Comparison of ENCODE assay signal across 14 cellular contexts in the genomic region with DNA sequence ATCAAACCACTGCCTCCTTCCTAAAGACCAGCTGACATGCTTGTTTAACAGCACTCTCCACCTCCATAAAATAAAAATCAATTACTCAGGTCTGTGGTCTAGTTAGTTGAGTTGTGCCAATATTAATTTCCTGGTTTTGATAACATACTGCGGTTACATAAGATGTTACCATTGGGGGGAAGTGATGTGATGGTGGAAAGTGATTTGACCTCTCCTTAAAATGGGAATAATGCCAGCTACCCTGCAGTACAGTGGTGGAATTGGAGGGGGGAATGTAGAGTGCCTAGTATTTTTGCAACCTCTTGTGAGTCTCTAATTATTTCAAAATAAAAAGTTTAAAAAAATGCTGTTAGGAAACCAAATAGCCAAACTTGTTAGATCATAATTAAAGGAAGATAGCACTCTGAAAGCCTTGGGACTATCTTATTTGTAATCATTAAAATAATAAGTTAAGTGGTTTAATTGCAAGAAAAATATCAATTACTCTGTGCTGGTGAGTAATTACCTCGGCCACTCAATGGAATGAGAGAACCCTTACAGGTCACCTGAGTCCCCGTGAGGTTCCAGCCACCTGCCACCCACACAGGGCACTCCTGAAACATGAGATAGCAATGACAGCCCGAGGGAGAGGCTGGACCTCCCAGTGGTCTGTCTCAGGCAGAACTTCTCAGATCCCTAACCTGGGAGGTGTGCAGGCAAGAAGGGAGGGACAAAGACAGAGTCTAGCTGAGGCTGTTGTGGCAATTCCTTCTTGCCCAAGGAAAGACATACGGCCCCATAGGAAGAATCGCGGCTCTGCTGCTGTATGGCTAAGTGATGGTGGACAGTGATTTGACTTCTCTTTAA.
DNase-seq lines count a peak whose midpoint lies in the region; ATAC-seq, FAIRE-seq and TF ChIP-seq lines count a peak whose summit lies in the region.
"Had no signal": no experiment of that assay in that cellular context is flagged by ENCODE, and none has a peak within 500 bp of the region (broad histone marks: within the 10 kb centered on the region; RNA-seq: fewer than 3 reads in every experiment).

No MANE protein-coding gene starts in this region.

- no peak overlapping the region for H3K9ac ChIP-seq in astrocyte (ENCODE audit: low read length)

- FAIRE-seq in astrocyte (lab: Jason Lieb, UNC): no peak
- FAIRE-seq: GM19239 had no signal

- H3K4me1 ChIP-seq in astrocyte (ENCODE audit: insufficient read depth, low read length): peaks cover 77% of the 10 kb centered on the region
- peaks cover 83 to 90% of the 10 kb centered on the region in 2 donors for H3K4me1 ChIP-seq in gastrocnemius medialis

- H3K27me3 ChIP-seq in astrocyte (ENCODE audit: insufficient read depth, low read length): no peaks in the 10 kb centered on the region
- no peaks in the 10 kb centered on the region for H3K27me3 ChIP-seq in gastrocnemius medialis
- H3K27me3 ChIP-seq: tibial nerve had no signal

- H3K79me2 ChIP-seq in astrocyte (ENCODE audit: insufficient read depth, low read length): peaks cover 3% of the 10 kb centered on the region

- DNase-seq in NCI-H1417 (lab: John Stamatoyannopoulos, UW): peak in 2 of 3 experiments; percentile 41 to 85
- DNase-seq in NCI-H1417 treated with DMSO at 0.1 percent for 48 hours (lab: John Stamatoyannopoulos, UW): no peak
- DNase-seq in NCI-H2029 treated with DMSO at 0.1 percent for 48 hours (lab: John Stamatoyannopoulos, UW): peak; percentile 71
- peak; percentile 55 for DNase-seq in astrocyte (ENCODE audit: low read depth)
- DNase-seq in gastrocnemius medialis: peak; percentile 74 to 84
- DNase-seq in activated CD8-positive, alpha-beta memory T cell treated with anti-CD3 and anti-CD28 coated beads, Interleukin-2, amount 10 ng/mL, durations not matched to agents 7 days and 5 days: no peak
- no peak for DNase-seq in activated T-cell treated with anti-CD3 and anti-CD28 coated beads, Interleukin-2, amount 50 U/mL, for 24 hours
- DNase-seq: naive thymus-derived CD4-positive, alpha-beta T cell; NCI-H1694 had no signal

- no peaks in the 10 kb centered on the region for H3K9me3 ChIP-seq in astrocyte (ENCODE audit: insufficient read depth, low read depth, low read length)
- no peaks in the 10 kb centered on the region for H3K9me3 ChIP-seq in gastrocnemius medialis
- H3K9me3 ChIP-seq: tibial nerve had no signal

- CTCF ChIA-PET in activated CD8-positive, alpha-beta memory T cell treated with anti-CD3 and anti-CD28 coated beads, Interleukin-2, amount 10 ng/mL, durations not matched to agents 7 days and 5 days (lab: Charles Lee): interaction anchor here (1.1 kb wide), 1 partner anchor 49 kb away, joined by 4 read pairs; no protein-coding TSS in a partner anchor

- H3K36me3 Mint-ChIP-seq in astrocyte (ENCODE audit: low read depth, unreplicated experiment): no peaks in the 10 kb centered on the region
- peaks cover 10% of the 10 kb centered on the region for H3K36me3 Mint-ChIP-seq in activated T-helper 17 cell treated with anti-CD3 and anti-CD28 coated beads, Interleukin-2, amount 50 U/mL, for 72 hours (ENCODE audit: low read depth)
- no peaks in the 10 kb centered on the region for H3K36me3 Mint-ChIP-seq in activated CD8-positive, alpha-beta memory T cell treated with anti-CD3 and anti-CD28 coated beads, Interleukin-2, amount 10 ng/mL, durations not matched to agents 7 days and 5 days
- H3K36me3 Mint-ChIP-seq in activated T-cell treated with anti-CD3 and anti-CD28 coated beads, Interleukin-2, amount 50 U/mL, for 24 hours (ENCODE audit: low read depth): no peaks in the 10 kb centered on the region
- H3K36me3 Mint-ChIP-seq: activated naive CD4-positive, alpha-beta T cell treated with anti-CD3 and anti-CD28 coated beads, Interleukin-2, amount 50 U/mL, for 72 hours had no signal

- TF ChIP-seq CTCF in astrocyte (IDR thresholded peaks at IDR 0.05; ENCODE audit: insufficient read depth, low read depth, low read length) (no peak), gastrocnemius medialis (IDR thresholded peaks at IDR 0.05 in 4 of 5, conservative IDR thresholded peaks at IDR 0.05 in 1 of 5) (peak in 1 of 5 experiments; percentile 16)

- in situ Hi-C loops in gastrocnemius medialis (cut with MboI; ENCODE audit: low sequenced_read_pairs in 4 of 4): loop anchor here in 1 of 4 donors (10.0 kb wide), 1 partner anchor 84 kb away; no protein-coding TSS in a partner anchor

- H3K27ac ChIP-seq in astrocyte (ENCODE audit: low read depth, low read length) (no peak overlapping the region), gastrocnemius medialis (peak overlapping the region; percentile 88 to 98 (median 94))

- no peak overlapping the region for H3K4me3 ChIP-seq in astrocyte (ENCODE audit: insufficient read depth, low read depth, low read length)
- no peak overlapping the region for H3K4me3 ChIP-seq in gastrocnemius medialis
- H3K4me3 ChIP-seq: GM23338, tibial nerve had no signal

- no peak overlapping the region for H2AFZ ChIP-seq in astrocyte (ENCODE audit: low read depth, low read length)
- H2AFZ ChIP-seq: GM23338 had no signal

- H3K27me3 Mint-ChIP-seq in astrocyte (ENCODE audit: low read depth, unreplicated experiment): no peaks in the 10 kb centered on the region
- no peaks in the 10 kb centered on the region for H3K27me3 Mint-ChIP-seq in activated T-helper 17 cell treated with anti-CD3 and anti-CD28 coated beads, Interleukin-2, amount 50 U/mL, for 72 hours
- H3K27me3 Mint-ChIP-seq in activated CD8-positive, alpha-beta memory T cell treated with anti-CD3 and anti-CD28 coated beads, Interleukin-2, amount 10 ng/mL, durations not matched to agents 7 days and 5 days: no peaks in the 10 kb centered on the region
- H3K27me3 Mint-ChIP-seq in activated T-cell treated with anti-CD3 and anti-CD28 coated beads, Interleukin-2, amount 50 U/mL, for 24 hours: no peaks in the 10 kb centered on the region

- intact Hi-C loops in gastrocnemius medialis (cut with DNase I; ENCODE audit: low total_unique reads): no loop called here

- H3K9me3 Mint-ChIP-seq in astrocyte (ENCODE audit: unreplicated experiment): peaks cover 2% of the 10 kb centered on the region
- H3K9me3 Mint-ChIP-seq in activated T-helper 17 cell treated with anti-CD3 and anti-CD28 coated beads, Interleukin-2, amount 50 U/mL, for 72 hours: no peaks in the 10 kb centered on the region
- no peaks in the 10 kb centered on the region for H3K9me3 Mint-ChIP-seq in activated CD8-positive, alpha-beta memory T cell treated with anti-CD3 and anti-CD28 coated beads, Interleukin-2, amount 10 ng/mL, durations not matched to agents 7 days and 5 days (ENCODE audit: low read depth)
- no peaks in the 10 kb centered on the region for H3K9me3 Mint-ChIP-seq in activated T-cell treated with anti-CD3 and anti-CD28 coated beads, Interleukin-2, amount 50 U/mL, for 24 hours
- H3K9me3 Mint-ChIP-seq: activated naive CD4-positive, alpha-beta T cell treated with anti-CD3 and anti-CD28 coated beads, Interleukin-2, amount 50 U/mL, for 72 hours; GM23338 had no signal

- TF ChIP-seq POLR2A in gastrocnemius medialis (IDR thresholded peaks at IDR 0.05): peak in 1 of 2 donors; percentile 15

- no peaks in the 10 kb centered on the region for H4K20me1 ChIP-seq in astrocyte (ENCODE audit: insufficient read depth, low read length)

- no peak overlapping the region for H3K4me2 ChIP-seq in astrocyte (ENCODE audit: low read length)
- H3K4me2 ChIP-seq: GM23338 had no signal

- no peaks in the 10 kb centered on the region for H3K36me3 ChIP-seq in astrocyte (ENCODE audit: insufficient read depth, low read length)
- no peaks in the 10 kb centered on the region for H3K36me3 ChIP-seq in gastrocnemius medialis
- H3K36me3 ChIP-seq: tibial nerve had no signal

- ATAC-seq in gastrocnemius medialis: peak; percentile 12 to 34
- no peak for ATAC-seq in activated T-helper 17 cell treated with anti-CD3 and anti-CD28 coated beads, Interleukin-2, amount 50 U/mL, for 72 hours (replicated peaks)
- no peak for ATAC-seq in activated CD8-positive, alpha-beta memory T cell treated with anti-CD3 and anti-CD28 coated beads, Interleukin-2, amount 10 ng/mL, durations not matched to agents 7 days and 5 days
- ATAC-seq: activated naive CD4-positive, alpha-beta T cell treated with anti-CD3 and anti-CD28 coated beads, Interleukin-2, amount 50 U/mL, for 72 hours; GM23338; naive thymus-derived CD4-positive, alpha-beta T cell had no signal

- H3K4me3 Mint-ChIP-seq in astrocyte (ENCODE audit: unreplicated experiment): no peak overlapping the region
- no peak overlapping the region for H3K4me3 Mint-ChIP-seq in activated T-helper 17 cell treated with anti-CD3 and anti-CD28 coated beads, Interleukin-2, amount 50 U/mL, for 72 hours
- H3K4me3 Mint-ChIP-seq in activated CD8-positive, alpha-beta memory T cell treated with anti-CD3 and anti-CD28 coated beads, Interleukin-2, amount 10 ng/mL, durations not matched to agents 7 days and 5 days: no peak overlapping the region
- H3K4me3 Mint-ChIP-seq in activated T-cell treated with anti-CD3 and anti-CD28 coated beads, Interleukin-2, amount 50 U/mL, for 24 hours: no peak overlapping the region
- H3K4me3 Mint-ChIP-seq: GM23338; naive thymus-derived CD4-positive, alpha-beta T cell had no signal

- H3K27ac Mint-ChIP-seq in astrocyte (ENCODE audit: unreplicated experiment): no peak overlapping the region
- no peak overlapping the region for H3K27ac Mint-ChIP-seq in activated T-helper 17 cell treated with anti-CD3 and anti-CD28 coated beads, Interleukin-2, amount 50 U/mL, for 72 hours
- H3K27ac Mint-ChIP-seq in activated CD8-positive, alpha-beta memory T cell treated with anti-CD3 and anti-CD28 coated beads, Interleukin-2, amount 10 ng/mL, durations not matched to agents 7 days and 5 days: no peak overlapping the region
- no peak overlapping the region for H3K27ac Mint-ChIP-seq in activated T-cell treated with anti-CD3 and anti-CD28 coated beads, Interleukin-2, amount 50 U/mL, for 24 hours
- H3K27ac Mint-ChIP-seq: activated naive CD4-positive, alpha-beta T cell treated with anti-CD3 and anti-CD28 coated beads, Interleukin-2, amount 50 U/mL, for 72 hours; GM23338 had no signal

- H3K4me1 Mint-ChIP-seq in astrocyte (ENCODE audit: low read depth, unreplicated experiment): peaks cover 54% of the 10 kb centered on the region
- H3K4me1 Mint-ChIP-seq in activated T-helper 17 cell treated with anti-CD3 and anti-CD28 coated beads, Interleukin-2, amount 50 U/mL, for 72 hours: peaks cover 56% of the 10 kb centered on the region
- H3K4me1 Mint-ChIP-seq in activated CD8-positive, alpha-beta memory T cell treated with anti-CD3 and anti-CD28 coated beads, Interleukin-2, amount 10 ng/mL, durations not matched to agents 7 days and 5 days: peaks cover 77% of the 10 kb centered on the region
- H3K4me1 Mint-ChIP-seq in activated T-cell treated with anti-CD3 and anti-CD28 coated beads, Interleukin-2, amount 50 U/mL, for 24 hours (ENCODE audit: low read depth): peaks cover 64% of the 10 kb centered on the region

Comparison
In these comparisons a context has a peak if more than half of its experiments do, and no peak if none do; other contexts are left out.
1. DNase-seq: peak in NCI-H1417 (2 of 3), NCI-H2029 treated with DMSO at 0.1 percent for 48 hours (single experiment), astrocyte (single experiment) and gastrocnemius medialis (2 of 2); none in NCI-H1417 treated with DMSO at 0.1 percent for 48 hours (single experiment), activated CD8-positive, alpha-beta memory T cell treated with anti-CD3 and anti-CD28 coated beads, Interleukin-2, amount 10 ng/mL, durations not matched to agents 7 days and 5 days (single experiment) and activated T-cell treated with anti-CD3 and anti-CD28 coated beads, Interleukin-2, amount 50 U/mL, for 24 hours (single experiment).
2. ATAC-seq: peak in gastrocnemius medialis (2 of 2); none in activated T-helper 17 cell treated with anti-CD3 and anti-CD28 coated beads, Interleukin-2, amount 50 U/mL, for 72 hours (single experiment) and activated CD8-positive, alpha-beta memory T cell treated with anti-CD3 and anti-CD28 coated beads, Interleukin-2, amount 10 ng/mL, durations not matched to agents 7 days and 5 days (single experiment).